ENCODE assay signal across 8 cellular contexts in genomic region chr11:108467091-108467823, GRCh38. TPM values are rescaled to one million over a fixed set of nuclear protein-coding genes. Genes with fewer than 3 reads are reported as not detected.
DNase-seq lines count a peak whose midpoint lies in the region; ATAC-seq and TF ChIP-seq lines count a peak whose summit lies in the region.

C11orf65 (minus strand) TSS chr11:108467529; CDS start chr11:108461559, 5,970 bp downstream.

- H3K4me3 Mint-ChIP-seq in nephron = peak within 1 kb of the TSS; percentile 96 to 99 (median 97)

- in situ Hi-C loops in G401 (cut with HindIII; ENCODE audit: low sequenced_read_pairs) = no loop called here
- in situ Hi-C loops in HAP-1 (cut with MboI; ENCODE audit: low sequenced_read_pairs) = no loop called here

- H3K27me3 ChIP-seq in HAP-1 (ENCODE audit: low read depth) (no peaks in the 10 kb centered on the region), MG63 (no peaks in the 10 kb centered on the region)

- H3K27me3 Mint-ChIP-seq in nephron (ENCODE audit: low read depth) = no peaks in the 10 kb centered on the region

- ATAC-seq in stimulated activated naive CD8-positive, alpha-beta T cell treated with anti-CD3 and anti-CD28 coated beads, Interleukin-15, Interleukin-2, amounts not matched to agents 100 U/mL and 50 U/mL, for 24 hours = peak; percentile 100

- peak; percentile 99 for DNase-seq in G401 (ENCODE audit: low spot score)
- DNase-seq in HAP-1 (ENCODE audit: low spot score in 2 of 2) = peak; percentile 93 to 97
- DNase-seq in MG63 = peak; percentile 92
- DNase-seq in SHP77 (lab: John Stamatoyannopoulos, UW) = peak; percentile 93
- DNase-seq in activated gamma-delta T cell (lab: John Stamatoyannopoulos, UW) = peak; percentile 70
- DNase-seq in fibroblast of the conjunctiva (ENCODE audit: low read depth) = peak; percentile 95
- DNase-seq in stimulated activated naive CD8-positive, alpha-beta T cell treated with anti-CD3 and anti-CD28 coated beads, Interleukin-15, Interleukin-2, amounts not matched to agents 100 U/mL and 50 U/mL, for 24 hours = peak; percentile 94

- H3K36me3 ChIP-seq in HAP-1 (replicated peaks) (peaks cover under 1% of the 10 kb centered on the region; the same call in 1 of the 2 replicates), MG63 (no peaks in the 10 kb centered on the region)

- no peak for TF ChIP-seq CTCF in nephron (IDR thresholded peaks at IDR 0.05; ENCODE audit: unreplicated experiment in 3 of 3)

- H3K36me3 Mint-ChIP-seq in nephron (ENCODE audit: low read depth) = no peaks in the 10 kb centered on the region

- no peaks in the 10 kb centered on the region for H3K4me1 Mint-ChIP-seq in nephron

- peak within 1 kb of the TSS; percentile 100 for H3K27ac Mint-ChIP-seq in nephron

- H3K9me3 ChIP-seq in HAP-1 = no peaks in the 10 kb centered on the region
- no peaks in the 10 kb centered on the region for H3K9me3 ChIP-seq in MG63

- H3K4me1 ChIP-seq in HAP-1 = peaks cover 8% of the 10 kb centered on the region

- H3K4me3 ChIP-seq in HAP-1 (peak within 1 kb of the TSS; percentile 73), MG63 (peak within 1 kb of the TSS; percentile 63)

- no peaks in the 10 kb centered on the region for H3K9me3 Mint-ChIP-seq in nephron

RNA-seq across cellular contexts. Expression of gene C11orf65, which starts in this region (rescaled TPM):
- total RNA-seq in G401 (2014; rRNA removed; shearing (Covaris generic)) = 0.24 and 11.0 TPM in 2 replicates
- total RNA-seq in MG63 (2014; rRNA removed; shearing (Covaris generic); ENCODE audit: low replicate concordance) = 0.92 TPM in 1 of 2 replicates, not detected in the other

Comparison
In these comparisons a context has a peak if more than half of its experiments do, and no peak if none do; other contexts are left out.
1. Peak in every context shown above with its lines: DNase-seq, ATAC-seq and H3K4me3 ChIP-seq.
2. Peak in DNase-seq and H3K4me3 ChIP-seq in MG63; RNA of the gene not detected or under 1 TPM.